1 cellular context compared by ENCODE assay signal in genomic region chr9:2655411-2655901, GRCh38.
TF ChIP-seq lines count a peak whose summit lies in the region.

No MANE protein-coding gene starts in this region.

TF ChIP-seq in SK-N-SH, 30 proteins besides CTCF, POLR2A, EP300 and RAD21 (continued from another document):
- TF ChIP-seq IRF3 (IDR thresholded peaks at IDR 0.05; ENCODE audit: low read depth, low read length) (no peak), YY1 (IDR thresholded peaks at IDR 0.05; ENCODE audit: low read depth) (no peak), USF1 (IDR thresholded peaks at IDR 0.05; ENCODE audit: borderline replicate concordance, low read depth) (no peak), POLR2AphosphoS5 (IDR thresholded peaks at IDR 0.05; ENCODE audit: low read depth, low read length) (peak; percentile 54; the same call in 1 of the 2 replicates), RXRA (IDR thresholded peaks at IDR 0.05; ENCODE audit: borderline replicate concordance, low read depth) (no peak; the same call in 1 of the 2 replicates), ZBTB33 (IDR thresholded peaks at IDR 0.05; ENCODE audit: borderline replicate concordance, low read depth) (no peak), GATA2 (CRISPR knock-in tag; IDR thresholded peaks at IDR 0.05) (no peak), RCOR1 (IDR thresholded peaks at IDR 0.05; ENCODE audit: low read length) (no peak), JUND (IDR thresholded peaks at IDR 0.05) (peak; percentile 76), FOXM1 (IDR thresholded peaks at IDR 0.05; ENCODE audit: low read depth) (no peak), NRF1 (IDR thresholded peaks at IDR 0.05; ENCODE audit: low read depth, low read length) (no peak), SIN3A (IDR thresholded peaks at IDR 0.05; ENCODE audit: borderline replicate concordance, low read depth, low read length) (peak; percentile 26; the same call in 1 of the 2 replicates), EZH2phosphoT487 (IDR thresholded peaks at IDR 0.05; ENCODE audit: borderline replicate concordance, low read depth) (no peak), MEF2A (IDR thresholded peaks at IDR 0.05; ENCODE audit: borderline replicate concordance, low read depth) (no peak), CHD2 (IDR thresholded peaks at IDR 0.05; ENCODE audit: low read length, partially characterized antibody) (no peak), TAF1 (IDR thresholded peaks at IDR 0.05; ENCODE audit: borderline replicate concordance, low read depth, low read length) (no peak), PBX3 (IDR thresholded peaks at IDR 0.05) (peak; percentile 82), FOSL2 (IDR thresholded peaks at IDR 0.05; ENCODE audit: borderline replicate concordance, low read depth) (peak; percentile 93), MAX (IDR thresholded peaks at IDR 0.05; ENCODE audit: low read depth) (no peak; the same call in none of the 2 replicates), GABPA (IDR thresholded peaks at IDR 0.05; ENCODE audit: low read depth) (no peak), NFIC (IDR thresholded peaks at IDR 0.05; ENCODE audit: borderline replicate concordance) (peak; percentile 19; the same call in 1 of the 2 replicates), TCF12 (IDR thresholded peaks at IDR 0.05) (peak; percentile 59), ELF1 (IDR thresholded peaks at IDR 0.05) (no peak), MXI1 (IDR thresholded peaks at IDR 0.05; ENCODE audit: low read depth, low read length) (no peak), RFX5 (IDR thresholded peaks at IDR 0.05; ENCODE audit: low read length) (no peak)
